In genomic region chr15:79124388-79124787, GRCh38 we compare ENCODE assay signal across 22 cellular contexts. TPM values are rescaled to one million over a fixed set of nuclear protein-coding genes. Genes with fewer than 3 reads are reported as not detected.
"Had no signal": no experiment of that assay in that cellular context is flagged by ENCODE, and none has a peak within 500 bp of the region (broad histone marks: within the 10 kb centered on the region; RNA-seq: fewer than 3 reads in every experiment).

No MANE protein-coding gene starts in this region.

- FAIRE-seq: urothelium cell line had no signal

- H3K4me1 ChIP-seq: left ventricle myocardium inferior, right atrium auricular region, right lobe of liver, suprapubic skin, tibial artery, upper lobe of right lung had no signal

- ATAC-seq: naive thymus-derived CD4-positive, alpha-beta T cell; natural killer cell treated with Interleukin-12 subunit alpha and Interleukin-12 subunit beta and Interleukin-15 and Interleukin-18, amount 100 ng/mL, for 72 hours; right lobe of liver; upper lobe of right lung had no signal

- H3K4me3 ChIP-seq: left ventricle myocardium inferior, lung, ovary, right atrium auricular region, right lobe of liver, skin epidermis, suprapubic skin, thoracic aorta, tibial artery, upper lobe of right lung had no signal

- H3K27ac ChIP-seq: left ventricle myocardium inferior, ovary, right atrium auricular region, right lobe of liver, skin epidermis, suprapubic skin, thoracic aorta, tibial artery, upper lobe of right lung had no signal

- H3K9me3 ChIP-seq: ovary, right atrium auricular region, thoracic aorta, upper lobe of right lung had no signal

- DNase-seq: islet precursor cell; left ventricle myocardium inferior; mesendoderm; naive thymus-derived CD4-positive, alpha-beta T cell; ovary; right lobe of liver; stimulated activated CD4-positive, alpha-beta T cell treated with anti-CD3 and anti-CD28 coated beads, Interleukin-12 subunit alpha, Interleukin-12 subunit beta, amount 100 ng/mL, for 4 hours; stimulated activated CD4-positive, alpha-beta T cell treated with anti-CD3 and anti-CD28 coated beads, Interleukin-15, amount 100 ng/mL, for 24 hours; stimulated activated CD4-positive, alpha-beta T cell treated with anti-CD3 and anti-CD28 coated beads, Interleukin-2, amount 100 ng/mL, for 24 hours; stimulated activated CD4-positive, alpha-beta T cell treated with anti-CD3 and anti-CD28 coated beads, Interleukin-4, amount 100 ng/mL, for 1 hour; stimulated activated naive CD4-positive, alpha-beta T cell; tibial artery; upper lobe of right lung had no signal

- H3K27me3 ChIP-seq: ovary, right atrium auricular region, right lobe of liver, suprapubic skin, upper lobe of right lung had no signal

- H3K36me3 ChIP-seq: left ventricle myocardium inferior, ovary, right atrium auricular region, right lobe of liver, suprapubic skin, thoracic aorta, tibial artery, upper lobe of right lung had no signal

RNA-seq across cellular contexts. Expression of gene RASGRF1, which starts 33.8 kb away (rescaled TPM):
- total RNA-seq: left ventricle myocardium inferior, mononuclear cell, pulmonary artery endothelial cell, thoracic aorta had no signal
- polyA plus RNA-seq: naive thymus-derived CD4-positive, alpha-beta T cell had no signal
